ENCODE assay signal across 1 cellular context in the genomic region with DNA sequence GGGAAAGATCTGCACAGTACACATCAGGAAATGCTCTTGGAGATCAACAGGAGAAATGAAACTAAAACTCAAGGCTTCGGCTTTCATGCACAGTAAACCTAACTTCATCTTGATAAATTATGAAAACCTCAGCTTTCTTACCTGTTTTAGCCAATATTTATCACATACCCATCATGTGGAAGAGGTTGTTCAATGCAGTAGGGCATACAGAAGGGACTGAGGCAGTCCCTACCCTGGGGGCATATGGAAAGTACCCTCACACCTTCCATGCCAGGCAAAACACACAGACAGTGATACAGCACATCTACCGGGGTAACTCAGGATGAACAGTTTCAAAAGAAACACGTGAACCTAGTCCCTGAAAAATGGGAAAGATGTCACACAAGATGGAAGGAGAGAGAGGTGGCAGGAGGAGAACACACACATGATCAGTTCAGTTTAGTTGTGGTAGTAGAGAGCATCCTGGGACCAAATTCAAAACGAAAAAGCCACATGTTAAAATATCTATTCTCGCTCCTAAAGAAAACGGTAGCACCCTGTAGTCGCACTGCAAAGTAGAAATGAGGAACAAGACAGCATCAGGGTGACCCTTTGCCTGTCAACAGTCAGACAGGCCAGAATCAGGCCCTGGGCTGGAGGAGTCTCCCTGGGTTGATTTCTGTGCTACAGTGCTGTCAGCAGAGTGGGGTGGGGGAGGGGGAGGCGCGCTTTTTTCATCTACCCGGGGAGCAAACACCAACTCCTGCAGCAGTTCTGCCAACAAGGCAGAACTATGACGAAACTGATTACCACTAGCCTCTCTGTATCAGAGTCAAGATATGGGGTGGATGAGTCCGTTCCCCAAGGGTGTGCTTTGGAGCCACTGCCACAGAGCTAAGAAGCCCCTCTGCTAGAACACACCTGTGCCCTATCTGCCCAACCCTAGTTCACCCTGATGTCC.
TF ChIP-seq lines count a peak whose summit lies in the region.

No MANE protein-coding gene starts in this region.

TF ChIP-seq in GM23338, 12 proteins besides CTCF, POLR2A, EP300 and RAD21 (continued from another document):
- TF ChIP-seq ZNF462 (CRISPR knock-in tag; IDR thresholded peaks at IDR 0.05), result no peak
- no peak for TF ChIP-seq POLR2AphosphoS5 (IDR thresholded peaks at IDR 0.05; ENCODE audit: low read depth)
- TF ChIP-seq, protein P1, sequence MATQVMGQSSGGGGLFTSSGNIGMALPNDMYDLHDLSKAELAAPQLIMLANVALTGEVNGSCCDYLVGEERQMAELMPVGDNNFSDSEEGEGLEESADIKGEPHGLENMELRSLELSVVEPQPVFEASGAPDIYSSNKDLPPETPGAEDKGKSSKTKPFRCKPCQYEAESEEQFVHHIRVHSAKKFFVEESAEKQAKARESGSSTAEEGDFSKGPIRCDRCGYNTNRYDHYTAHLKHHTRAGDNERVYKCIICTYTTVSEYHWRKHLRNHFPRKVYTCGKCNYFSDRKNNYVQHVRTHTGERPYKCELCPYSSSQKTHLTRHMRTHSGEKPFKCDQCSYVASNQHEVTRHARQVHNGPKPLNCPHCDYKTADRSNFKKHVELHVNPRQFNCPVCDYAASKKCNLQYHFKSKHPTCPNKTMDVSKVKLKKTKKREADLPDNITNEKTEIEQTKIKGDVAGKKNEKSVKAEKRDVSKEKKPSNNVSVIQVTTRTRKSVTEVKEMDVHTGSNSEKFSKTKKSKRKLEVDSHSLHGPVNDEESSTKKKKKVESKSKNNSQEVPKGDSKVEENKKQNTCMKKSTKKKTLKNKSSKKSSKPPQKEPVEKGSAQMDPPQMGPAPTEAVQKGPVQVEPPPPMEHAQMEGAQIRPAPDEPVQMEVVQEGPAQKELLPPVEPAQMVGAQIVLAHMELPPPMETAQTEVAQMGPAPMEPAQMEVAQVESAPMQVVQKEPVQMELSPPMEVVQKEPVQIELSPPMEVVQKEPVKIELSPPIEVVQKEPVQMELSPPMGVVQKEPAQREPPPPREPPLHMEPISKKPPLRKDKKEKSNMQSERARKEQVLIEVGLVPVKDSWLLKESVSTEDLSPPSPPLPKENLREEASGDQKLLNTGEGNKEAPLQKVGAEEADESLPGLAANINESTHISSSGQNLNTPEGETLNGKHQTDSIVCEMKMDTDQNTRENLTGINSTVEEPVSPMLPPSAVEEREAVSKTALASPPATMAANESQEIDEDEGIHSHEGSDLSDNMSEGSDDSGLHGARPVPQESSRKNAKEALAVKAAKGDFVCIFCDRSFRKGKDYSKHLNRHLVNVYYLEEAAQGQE (IDR thresholded peaks at IDR 0.05; ENCODE audit: unreplicated experiment), result no peak
- no peak for TF ChIP-seq ETS1 (IDR thresholded peaks at IDR 0.05)
- TF ChIP-seq EZH2phosphoT487 (IDR thresholded peaks at IDR 0.05; ENCODE audit: unreplicated experiment), result no peak
- TF ChIP-seq CREB1 (CRISPR knock-in tag; IDR thresholded peaks at IDR 0.05; ENCODE audit: low read depth), result no peak; the same call in 1 of the 2 replicates
- TF ChIP-seq ZNF114 (CRISPR knock-in tag; IDR thresholded peaks at IDR 0.05), result no peak
- no peak for TF ChIP-seq JUNB (IDR thresholded peaks at IDR 0.05; ENCODE audit: unreplicated experiment)
- no peak for TF ChIP-seq STAT1 (IDR thresholded peaks at IDR 0.05; ENCODE audit: unreplicated experiment)
